In the genomic region with DNA sequence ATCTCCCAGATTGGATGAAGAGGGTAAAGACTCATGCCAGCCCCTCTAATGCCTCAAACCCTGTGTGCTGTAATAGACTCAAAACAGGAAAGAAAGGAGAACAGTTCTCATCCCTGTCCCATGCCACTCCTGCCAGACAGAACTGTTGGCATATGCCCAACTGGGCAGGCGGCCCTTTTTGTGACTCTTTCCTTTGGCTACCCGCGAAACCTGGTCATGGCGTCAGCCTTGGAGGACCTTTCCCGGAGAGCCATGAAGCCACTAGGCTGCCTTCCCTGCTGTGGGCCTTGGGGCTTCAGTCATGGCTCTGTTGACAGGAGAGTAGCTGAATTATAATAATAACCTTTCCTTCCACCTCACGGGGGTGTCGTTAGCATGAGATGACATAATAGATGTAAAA, we compare ENCODE assay signal across 16 cellular contexts.
"Had no signal": no experiment of that assay in that cellular context is flagged by ENCODE, and none has a peak within 500 bp of the region (broad histone marks: within the 10 kb centered on the region; RNA-seq: fewer than 3 reads in every experiment).

No MANE protein-coding gene starts in this region.

- DNase-seq: activated CD4-positive, alpha-beta memory T cell treated with anti-CD3 and anti-CD28 coated beads for 36 hours; activated CD4-positive, alpha-beta T cell treated with anti-CD3 and anti-CD28 coated beads for 36 hours; activated effector memory CD4-positive, alpha-beta T cell treated with anti-CD3 and anti-CD28 coated beads, Interleukin-2, amount 50 U/mL, for 16 hours; activated T-cell treated with anti-CD3 and anti-CD28 coated beads, Interleukin-2, amount 50 U/mL, for 24 hours; amniotic stem cell; effector memory CD8-positive, alpha-beta T cell; foreskin melanocyte; heart left ventricle; lower lobe of right lung; naive thymus-derived CD4-positive, alpha-beta T cell; right cardiac atrium; small intestine; stimulated activated CD4-positive, alpha-beta T cell treated with anti-CD3 and anti-CD28 coated beads, Interleukin-4, amount 100 ng/mL, for 4 hours; stimulated activated CD8-positive, alpha-beta memory T cell treated with anti-CD3 and anti-CD28 coated beads, Interleukin-4, amount 100 ng/mL, for 48 hours; stimulated activated naive CD4-positive, alpha-beta T cell treated with Interleukin-2 at 50 U/mL for 16 hours; T-helper 17 cell had no signal

- ATAC-seq: activated CD4-positive, alpha-beta T cell treated with anti-CD3 and anti-CD28 coated beads for 36 hours; effector memory CD8-positive, alpha-beta T cell; heart left ventricle; lower lobe of right lung; naive thymus-derived CD4-positive, alpha-beta T cell; right cardiac atrium; T-helper 17 cell had no signal
